9 cellular contexts compared by ENCODE assay signal in genomic region chr6:7236312-7237209, GRCh38.
DNase-seq lines count a peak whose midpoint lies in the region; ATAC-seq lines count a peak whose summit lies in the region.
"Had no signal": no experiment of that assay in that cellular context is flagged by ENCODE, and none has a peak within 500 bp of the region (broad histone marks: within the 10 kb centered on the region; RNA-seq: fewer than 3 reads in every experiment).

No MANE protein-coding gene starts in this region.

- no peaks in the 10 kb centered on the region for H3K27me3 ChIP-seq in MG63

- H3K36me3 Mint-ChIP-seq in naive thymus-derived CD8-positive, alpha-beta T cell, result peaks cover 0 to 68% (median 8%) of the 10 kb centered on the region in 3 donors

- ATAC-seq in GM18508 (IDR thresholded peaks at IDR 0.05; ENCODE audit: insufficient read depth, unreplicated experiment), result peak; percentile 42
- ATAC-seq in HG02610 (IDR thresholded peaks at IDR 0.05; ENCODE audit: unreplicated experiment), result peak; percentile 77
- ATAC-seq in naive thymus-derived CD8-positive, alpha-beta T cell, result no peak

- H3K36me3 ChIP-seq in SK-N-MC (ENCODE audit: insufficient read depth, low read length) (peaks cover 47% of the 10 kb centered on the region), MG63 (peaks cover 13% of the 10 kb centered on the region)

- H3K9ac ChIP-seq in SK-N-MC (ENCODE audit: insufficient read length), result no peak overlapping the region

- H3K27ac ChIP-seq in SK-N-MC, result peak overlapping the region; percentile 53

- no peaks in the 10 kb centered on the region for H3K9me3 ChIP-seq in SK-N-MC (ENCODE audit: low read depth, low read length)
- no peaks in the 10 kb centered on the region for H3K9me3 ChIP-seq in MG63

- DNase-seq in SK-N-MC (ENCODE audit: low read depth, low spot score), result no peak
- DNase-seq in naive thymus-derived CD8-positive, alpha-beta T cell, result no peak
- DNase-seq in nucleus accumbens (lab: John Stamatoyannopoulos, UW), result no peak
- no peak for DNase-seq in hippocampal formation (lab: John Stamatoyannopoulos, UW)
- no peak for DNase-seq in MG63
- no peak for DNase-seq in RKO (ENCODE audit: low spot score)
- DNase-seq: NCI-H524 had no signal

- POLR2A ChIA-PET in naive thymus-derived CD8-positive, alpha-beta T cell (lab: Charles Lee), result no interaction called here

- H3K4me1 Mint-ChIP-seq in naive thymus-derived CD8-positive, alpha-beta T cell, result peaks cover 13 to 31% (median 25%) of the 10 kb centered on the region in 4 donors

- peak overlapping the region in 7 of 10 donors; percentile 14 to 86 (median 44) for H3K27ac Mint-ChIP-seq in naive thymus-derived CD8-positive, alpha-beta T cell

- no peak overlapping the region for H3K4me3 Mint-ChIP-seq in naive thymus-derived CD8-positive, alpha-beta T cell

- H3K27me3 Mint-ChIP-seq in naive thymus-derived CD8-positive, alpha-beta T cell, result no peaks in the 10 kb centered on the region

- H3K4me3 ChIP-seq in SK-N-MC (no peak overlapping the region), MG63 (no peak overlapping the region)

- H3K9me3 Mint-ChIP-seq in naive thymus-derived CD8-positive, alpha-beta T cell, result no peaks in the 10 kb centered on the region

Comparison
In these comparisons a context has a peak if more than half of its experiments do, and no peak if none do; other contexts are left out.
1. ATAC-seq: peak in GM18508 (single experiment) and HG02610 (single experiment); none in naive thymus-derived CD8-positive, alpha-beta T cell (0 of 2).